ENCODE assay signal across 2 cellular contexts in the genomic region with DNA sequence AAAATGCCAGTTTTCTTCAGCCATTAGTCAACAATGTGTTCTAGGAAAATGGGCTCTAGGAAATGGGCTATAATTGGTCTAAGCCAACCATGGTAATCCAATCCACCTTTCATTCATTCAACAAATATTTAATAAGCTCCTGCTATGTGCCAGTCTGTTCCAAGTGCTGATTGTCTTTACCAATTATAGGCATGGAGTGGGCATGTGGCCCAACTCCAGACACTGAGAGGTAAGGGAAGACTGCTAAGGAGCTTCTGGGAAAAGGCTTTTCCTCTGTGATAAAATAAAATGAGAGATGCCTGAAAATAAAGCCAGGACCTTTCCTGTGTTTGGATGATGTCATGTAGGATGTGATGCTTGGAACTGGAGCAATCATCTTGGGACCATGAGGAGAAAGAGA.
TF ChIP-seq lines count a peak whose summit lies in the region.

No MANE protein-coding gene starts in this region.

TF ChIP-seq in HCT116, 20 proteins besides CTCF, POLR2A, EP300 and RAD21 (continued from another document):
- TF ChIP-seq FOSL1 (IDR thresholded peaks at IDR 0.05; ENCODE audit: low read depth) (no peak), ZNF274 (IDR thresholded peaks at IDR 0.05; ENCODE audit: low read depth, low read length) (no peak), CEBPB (IDR thresholded peaks at IDR 0.05; ENCODE audit: low read depth) (no peak), SRF (IDR thresholded peaks at IDR 0.05; ENCODE audit: low read depth) (no peak), ATF3 (IDR thresholded peaks at IDR 0.05) (no peak), EGR1 (IDR thresholded peaks at IDR 0.05; ENCODE audit: low read depth) (no peak), ZFX (IDR thresholded peaks at IDR 0.05) (no peak), JUND (IDR thresholded peaks at IDR 0.05) (no peak), EZH2phosphoT487 (IDR thresholded peaks at IDR 0.05; ENCODE audit: borderline replicate concordance) (no peak), YY1 (IDR thresholded peaks at IDR 0.05; ENCODE audit: extremely low read depth, insufficient replicate concordance, low read depth, low read length) (no peak), CBX3 (IDR thresholded peaks at IDR 0.05; ENCODE audit: low read depth) (no peak), MAX (IDR thresholded peaks at IDR 0.05) (no peak), EZH2 (IDR thresholded peaks at IDR 0.05) (no peak)
- TF ChIP-seq, protein P1, sequence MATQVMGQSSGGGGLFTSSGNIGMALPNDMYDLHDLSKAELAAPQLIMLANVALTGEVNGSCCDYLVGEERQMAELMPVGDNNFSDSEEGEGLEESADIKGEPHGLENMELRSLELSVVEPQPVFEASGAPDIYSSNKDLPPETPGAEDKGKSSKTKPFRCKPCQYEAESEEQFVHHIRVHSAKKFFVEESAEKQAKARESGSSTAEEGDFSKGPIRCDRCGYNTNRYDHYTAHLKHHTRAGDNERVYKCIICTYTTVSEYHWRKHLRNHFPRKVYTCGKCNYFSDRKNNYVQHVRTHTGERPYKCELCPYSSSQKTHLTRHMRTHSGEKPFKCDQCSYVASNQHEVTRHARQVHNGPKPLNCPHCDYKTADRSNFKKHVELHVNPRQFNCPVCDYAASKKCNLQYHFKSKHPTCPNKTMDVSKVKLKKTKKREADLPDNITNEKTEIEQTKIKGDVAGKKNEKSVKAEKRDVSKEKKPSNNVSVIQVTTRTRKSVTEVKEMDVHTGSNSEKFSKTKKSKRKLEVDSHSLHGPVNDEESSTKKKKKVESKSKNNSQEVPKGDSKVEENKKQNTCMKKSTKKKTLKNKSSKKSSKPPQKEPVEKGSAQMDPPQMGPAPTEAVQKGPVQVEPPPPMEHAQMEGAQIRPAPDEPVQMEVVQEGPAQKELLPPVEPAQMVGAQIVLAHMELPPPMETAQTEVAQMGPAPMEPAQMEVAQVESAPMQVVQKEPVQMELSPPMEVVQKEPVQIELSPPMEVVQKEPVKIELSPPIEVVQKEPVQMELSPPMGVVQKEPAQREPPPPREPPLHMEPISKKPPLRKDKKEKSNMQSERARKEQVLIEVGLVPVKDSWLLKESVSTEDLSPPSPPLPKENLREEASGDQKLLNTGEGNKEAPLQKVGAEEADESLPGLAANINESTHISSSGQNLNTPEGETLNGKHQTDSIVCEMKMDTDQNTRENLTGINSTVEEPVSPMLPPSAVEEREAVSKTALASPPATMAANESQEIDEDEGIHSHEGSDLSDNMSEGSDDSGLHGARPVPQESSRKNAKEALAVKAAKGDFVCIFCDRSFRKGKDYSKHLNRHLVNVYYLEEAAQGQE (IDR thresholded peaks at IDR 0.05; ENCODE audit: low read depth) = no peak
TF ChIP-seq in HCT116: peak in this region for 0.

TF ChIP-seq in Ishikawa, 13 proteins besides CTCF, POLR2A, EP300 and RAD21 (continued from another document):
- TF ChIP-seq, protein P2, sequence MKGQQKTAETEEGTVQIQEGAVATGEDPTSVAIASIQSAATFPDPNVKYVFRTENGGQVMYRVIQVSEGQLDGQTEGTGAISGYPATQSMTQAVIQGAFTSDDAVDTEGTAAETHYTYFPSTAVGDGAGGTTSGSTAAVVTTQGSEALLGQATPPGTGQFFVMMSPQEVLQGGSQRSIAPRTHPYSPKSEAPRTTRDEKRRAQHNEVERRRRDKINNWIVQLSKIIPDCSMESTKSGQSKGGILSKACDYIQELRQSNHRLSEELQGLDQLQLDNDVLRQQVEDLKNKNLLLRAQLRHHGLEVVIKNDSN (IDR thresholded peaks at IDR 0.05) = no peak
- 0 out of 2 replicates have a peak, but pooled peaks have one; percentile 18 for TF ChIP-seq NFIC (IDR thresholded peaks at IDR 0.05)
- TF ChIP-seq, protein P1 (IDR thresholded peaks at IDR 0.05; ENCODE audit: low read depth) = no peak
- TF ChIP-seq EGR1 (IDR thresholded peaks at IDR 0.05) = no peak
- TF ChIP-seq FOXM1 (IDR thresholded peaks at IDR 0.05; ENCODE audit: borderline replicate concordance, low read depth) = no peak; the same call in 1 of the 2 replicates
- no peak for TF ChIP-seq YY1 (IDR thresholded peaks at IDR 0.05; ENCODE audit: low read depth)
- peak; percentile 19; the same call in 1 of the 2 replicates for TF ChIP-seq TEAD4 (IDR thresholded peaks at IDR 0.05)
- TF ChIP-seq TCF12 (IDR thresholded peaks at IDR 0.05; ENCODE audit: low read depth) = no peak
- no peak for TF ChIP-seq MAX (IDR thresholded peaks at IDR 0.05)
